Comparison of ENCODE assay signal across 1 cellular context in the genomic region with DNA sequence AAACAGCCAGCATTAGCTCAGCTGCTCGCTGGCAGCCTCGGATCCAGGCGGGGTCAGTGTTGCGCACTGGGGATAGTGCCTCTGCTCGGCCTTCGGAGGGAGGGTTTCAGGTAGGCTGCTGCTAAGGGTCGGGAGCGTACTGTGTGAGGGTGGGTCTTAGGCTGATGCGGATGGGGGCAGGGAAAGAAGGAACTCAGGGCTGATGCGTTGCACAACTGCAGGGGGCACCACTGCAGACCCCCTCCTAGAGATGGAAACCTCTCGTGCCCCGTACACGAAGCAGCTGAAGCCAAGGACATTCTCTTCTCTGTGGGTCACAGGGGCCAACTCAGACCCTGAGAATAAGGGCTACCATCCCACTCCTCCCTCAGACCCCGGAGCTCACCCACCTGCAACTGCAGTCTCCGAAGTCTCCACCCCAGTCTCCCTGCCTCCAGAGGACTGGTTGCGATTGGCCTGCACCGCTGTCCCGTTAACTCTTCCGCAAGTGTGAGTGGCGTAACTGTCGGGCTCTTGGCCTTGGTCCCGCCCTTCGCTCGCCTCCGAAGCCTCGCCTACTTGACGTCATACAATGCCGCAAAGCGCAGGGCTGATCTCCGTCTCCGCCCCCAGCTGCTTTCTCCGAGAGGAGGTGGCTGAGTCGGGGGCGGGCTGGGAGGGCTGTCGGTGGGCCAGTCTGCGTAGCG.
A peak's percentile ranks its signal among the peaks of the same experiment; 100 is the strongest.
TF ChIP-seq lines count a peak whose summit lies in the region.

TSS of gene KBTBD3 (minus strand) at position 425 of the 686 bp plus-strand sequence. CDS start 18,250 bp downstream, outside the sequence.

TF ChIP-seq in K562, 482 proteins besides CTCF, POLR2A, EP300 and RAD21 (continued from another document and continues in another):
- TF ChIP-seq, protein P1, sequence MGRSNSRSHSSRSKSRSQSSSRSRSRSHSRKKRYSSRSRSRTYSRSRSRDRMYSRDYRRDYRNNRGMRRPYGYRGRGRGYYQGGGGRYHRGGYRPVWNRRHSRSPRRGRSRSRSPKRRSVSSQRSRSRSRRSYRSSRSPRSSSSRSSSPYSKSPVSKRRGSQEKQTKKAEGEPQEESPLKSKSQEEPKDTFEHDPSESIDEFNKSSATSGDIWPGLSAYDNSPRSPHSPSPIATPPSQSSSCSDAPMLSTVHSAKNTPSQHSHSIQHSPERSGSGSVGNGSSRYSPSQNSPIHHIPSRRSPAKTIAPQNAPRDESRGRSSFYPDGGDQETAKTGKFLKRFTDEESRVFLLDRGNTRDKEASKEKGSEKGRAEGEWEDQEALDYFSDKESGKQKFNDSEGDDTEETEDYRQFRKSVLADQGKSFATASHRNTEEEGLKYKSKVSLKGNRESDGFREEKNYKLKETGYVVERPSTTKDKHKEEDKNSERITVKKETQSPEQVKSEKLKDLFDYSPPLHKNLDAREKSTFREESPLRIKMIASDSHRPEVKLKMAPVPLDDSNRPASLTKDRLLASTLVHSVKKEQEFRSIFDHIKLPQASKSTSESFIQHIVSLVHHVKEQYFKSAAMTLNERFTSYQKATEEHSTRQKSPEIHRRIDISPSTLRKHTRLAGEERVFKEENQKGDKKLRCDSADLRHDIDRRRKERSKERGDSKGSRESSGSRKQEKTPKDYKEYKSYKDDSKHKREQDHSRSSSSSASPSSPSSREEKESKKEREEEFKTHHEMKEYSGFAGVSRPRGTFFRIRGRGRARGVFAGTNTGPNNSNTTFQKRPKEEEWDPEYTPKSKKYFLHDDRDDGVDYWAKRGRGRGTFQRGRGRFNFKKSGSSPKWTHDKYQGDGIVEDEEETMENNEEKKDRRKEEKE (IDR thresholded peaks at IDR 0.05; ENCODE audit: borderline replicate concordance in 1 of 2, control insufficient read depth in 1 of 2, low read depth in 2 of 2, low read length in 1 of 2), result no peak
- TF ChIP-seq, protein P2, sequence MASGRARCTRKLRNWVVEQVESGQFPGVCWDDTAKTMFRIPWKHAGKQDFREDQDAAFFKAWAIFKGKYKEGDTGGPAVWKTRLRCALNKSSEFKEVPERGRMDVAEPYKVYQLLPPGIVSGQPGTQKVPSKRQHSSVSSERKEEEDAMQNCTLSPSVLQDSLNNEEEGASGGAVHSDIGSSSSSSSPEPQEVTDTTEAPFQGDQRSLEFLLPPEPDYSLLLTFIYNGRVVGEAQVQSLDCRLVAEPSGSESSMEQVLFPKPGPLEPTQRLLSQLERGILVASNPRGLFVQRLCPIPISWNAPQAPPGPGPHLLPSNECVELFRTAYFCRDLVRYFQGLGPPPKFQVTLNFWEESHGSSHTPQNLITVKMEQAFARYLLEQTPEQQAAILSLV (tag; IDR thresholded peaks at IDR 0.05), result 0 out of 2 replicates have a peak, but pooled peaks have one; percentile 14
- no peak for TF ChIP-seq HMBOX1 (IDR thresholded peaks at IDR 0.05)
- TF ChIP-seq SIN3A (IDR thresholded peaks at IDR 0.05; ENCODE audit: borderline replicate concordance in 2 of 2, control insufficient read depth in 1 of 2, low read depth in 2 of 2, low read length in 2 of 2), result peak; percentile 38 to 53; a peak in 1 of 4 replicates
- peak; percentile 93 for TF ChIP-seq CEBPB (tag; IDR thresholded peaks at IDR 0.05)
- no peak for TF ChIP-seq ZNF717 (CRISPR knock-in tag; IDR thresholded peaks at IDR 0.05)
- TF ChIP-seq ZC3H8 (IDR thresholded peaks at IDR 0.05), result no peak
- TF ChIP-seq ETV5 (CRISPR knock-in tag; IDR thresholded peaks at IDR 0.05; ENCODE audit: low read depth), result 0 out of 2 replicates have a peak, but pooled peaks have one; percentile 19
- TF ChIP-seq DPF2 (IDR thresholded peaks at IDR 0.05), result peak; percentile 69
- TF ChIP-seq SMARCA5 (IDR thresholded peaks at IDR 0.05), result peak; percentile 52; the same call in 1 of the 2 replicates
- TF ChIP-seq RBM34 (IDR thresholded peaks at IDR 0.05; ENCODE audit: borderline replicate concordance, insufficient read depth, low read length), result no peak
- TF ChIP-seq THRAP3 (IDR thresholded peaks at IDR 0.05; ENCODE audit: borderline replicate concordance), result no peak
- TF ChIP-seq RUNX1 (IDR thresholded peaks at IDR 0.05; ENCODE audit: low read depth), result no peak
- no peak for TF ChIP-seq NFXL1 (CRISPR knock-in tag; IDR thresholded peaks at IDR 0.05)
- 0 out of 2 replicates have a peak, but pooled peaks have one; percentile 31 for TF ChIP-seq ZNF24 (IDR thresholded peaks at IDR 0.05)
- TF ChIP-seq HMGN3 (IDR thresholded peaks at IDR 0.05; ENCODE audit: borderline replicate concordance, extremely low read depth, insufficient read length, low read depth, low read length), result no peak
- TF ChIP-seq ZNF77 (CRISPR knock-in tag; IDR thresholded peaks at IDR 0.05), result no peak
- TF ChIP-seq, protein P3, sequence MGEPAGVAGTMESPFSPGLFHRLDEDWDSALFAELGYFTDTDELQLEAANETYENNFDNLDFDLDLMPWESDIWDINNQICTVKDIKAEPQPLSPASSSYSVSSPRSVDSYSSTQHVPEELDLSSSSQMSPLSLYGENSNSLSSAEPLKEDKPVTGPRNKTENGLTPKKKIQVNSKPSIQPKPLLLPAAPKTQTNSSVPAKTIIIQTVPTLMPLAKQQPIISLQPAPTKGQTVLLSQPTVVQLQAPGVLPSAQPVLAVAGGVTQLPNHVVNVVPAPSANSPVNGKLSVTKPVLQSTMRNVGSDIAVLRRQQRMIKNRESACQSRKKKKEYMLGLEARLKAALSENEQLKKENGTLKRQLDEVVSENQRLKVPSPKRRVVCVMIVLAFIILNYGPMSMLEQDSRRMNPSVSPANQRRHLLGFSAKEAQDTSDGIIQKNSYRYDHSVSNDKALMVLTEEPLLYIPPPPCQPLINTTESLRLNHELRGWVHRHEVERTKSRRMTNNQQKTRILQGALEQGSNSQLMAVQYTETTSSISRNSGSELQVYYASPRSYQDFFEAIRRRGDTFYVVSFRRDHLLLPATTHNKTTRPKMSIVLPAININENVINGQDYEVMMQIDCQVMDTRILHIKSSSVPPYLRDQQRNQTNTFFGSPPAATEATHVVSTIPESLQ (CRISPR knock-in tag; IDR thresholded peaks at IDR 0.05), result no peak
- TF ChIP-seq, protein P4, sequence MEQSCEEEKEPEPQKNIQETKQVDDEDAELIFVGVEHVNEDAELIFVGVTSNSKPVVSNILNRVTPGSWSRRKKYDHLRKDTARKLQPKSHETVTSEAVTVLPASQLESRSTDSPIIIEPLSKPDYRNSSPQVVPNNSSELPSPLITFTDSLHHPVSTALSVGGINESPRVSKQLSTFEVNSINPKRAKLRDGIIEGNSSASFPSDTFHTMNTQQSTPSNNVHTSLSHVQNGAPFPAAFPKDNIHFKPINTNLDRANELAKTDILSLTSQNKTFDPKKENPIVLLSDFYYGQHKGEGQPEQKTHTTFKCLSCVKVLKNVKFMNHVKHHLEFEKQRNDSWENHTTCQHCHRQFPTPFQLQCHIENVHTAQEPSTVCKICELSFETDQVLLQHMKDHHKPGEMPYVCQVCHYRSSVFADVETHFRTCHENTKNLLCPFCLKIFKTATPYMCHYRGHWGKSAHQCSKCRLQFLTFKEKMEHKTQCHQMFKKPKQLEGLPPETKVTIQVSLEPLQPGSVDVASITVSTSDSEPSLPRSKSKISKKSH (CRISPR knock-in tag; IDR thresholded peaks at IDR 0.05), result no peak
- TF ChIP-seq EGR1 (conservative IDR thresholded peaks at IDR 0.05), result peak; percentile 78
- peak in 1 of 2 experiments; percentile 7 for TF ChIP-seq E2F6 (IDR thresholded peaks at IDR 0.05; ENCODE audit: borderline replicate concordance in 1 of 2, extremely low read depth in 1 of 2, insufficient read depth in 1 of 2, insufficient read length in 1 of 2, low read depth in 1 of 2, low read length in 1 of 2, poor library complexity in 1 of 2, severe bottlenecking in 1 of 2)
- TF ChIP-seq BCL6 (CRISPR knock-in tag; IDR thresholded peaks at IDR 0.05), result no peak
- TF ChIP-seq, protein P5, sequence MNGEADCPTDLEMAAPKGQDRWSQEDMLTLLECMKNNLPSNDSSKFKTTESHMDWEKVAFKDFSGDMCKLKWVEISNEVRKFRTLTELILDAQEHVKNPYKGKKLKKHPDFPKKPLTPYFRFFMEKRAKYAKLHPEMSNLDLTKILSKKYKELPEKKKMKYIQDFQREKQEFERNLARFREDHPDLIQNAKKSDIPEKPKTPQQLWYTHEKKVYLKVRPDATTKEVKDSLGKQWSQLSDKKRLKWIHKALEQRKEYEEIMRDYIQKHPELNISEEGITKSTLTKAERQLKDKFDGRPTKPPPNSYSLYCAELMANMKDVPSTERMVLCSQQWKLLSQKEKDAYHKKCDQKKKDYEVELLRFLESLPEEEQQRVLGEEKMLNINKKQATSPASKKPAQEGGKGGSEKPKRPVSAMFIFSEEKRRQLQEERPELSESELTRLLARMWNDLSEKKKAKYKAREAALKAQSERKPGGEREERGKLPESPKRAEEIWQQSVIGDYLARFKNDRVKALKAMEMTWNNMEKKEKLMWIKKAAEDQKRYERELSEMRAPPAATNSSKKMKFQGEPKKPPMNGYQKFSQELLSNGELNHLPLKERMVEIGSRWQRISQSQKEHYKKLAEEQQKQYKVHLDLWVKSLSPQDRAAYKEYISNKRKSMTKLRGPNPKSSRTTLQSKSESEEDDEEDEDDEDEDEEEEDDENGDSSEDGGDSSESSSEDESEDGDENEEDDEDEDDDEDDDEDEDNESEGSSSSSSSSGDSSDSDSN (IDR thresholded peaks at IDR 0.05; ENCODE audit: borderline replicate concordance in 1 of 2, low read depth in 2 of 2, low read length in 2 of 2), result 0 out of 4 replicates have a peak, but pooled peaks of 1 of the 2 experiments have one; percentile 58
- peak; percentile 77; the same call in 1 of the 2 replicates for TF ChIP-seq CEBPG (CRISPR knock-in tag; IDR thresholded peaks at IDR 0.05)
- peak; percentile 62 to 81; a peak in 3 of 4 replicates for TF ChIP-seq CEBPG (tag; conservative IDR thresholded peaks at IDR 0.05 in 1 of 2, IDR thresholded peaks at IDR 0.05 in 1 of 2)
- no peak for TF ChIP-seq ZNF277 (CRISPR knock-in tag; IDR thresholded peaks at IDR 0.05; ENCODE audit: borderline replicate concordance)
- TF ChIP-seq MNT (conservative IDR thresholded peaks at IDR 0.05), result peak in 1 of 2 experiments; percentile 7; a peak in 1 of 4 replicates
- TF ChIP-seq CREM (IDR thresholded peaks at IDR 0.05; ENCODE audit: low read depth), result peak; percentile 90
- TF ChIP-seq GABPB1 (CRISPR knock-in tag; IDR thresholded peaks at IDR 0.05), result peak; percentile 54; the same call in 1 of the 2 replicates
- TF ChIP-seq HLTF (IDR thresholded peaks at IDR 0.05), result peak; percentile 83; the same call in 1 of the 2 replicates
- TF ChIP-seq FOXO4 (CRISPR knock-in tag; IDR thresholded peaks at IDR 0.05), result no peak
- TF ChIP-seq U2AF1 (optimal IDR thresholded peaks at IDR 0.05; ENCODE audit: low read depth, low read length), result no peak
- TF ChIP-seq GTF2A2 (tag; IDR thresholded peaks at IDR 0.05), result no peak
- peak; percentile 45; the same call in 1 of the 2 replicates for TF ChIP-seq NR4A1 (CRISPR knock-in tag; IDR thresholded peaks at IDR 0.05)
- TF ChIP-seq NR4A1 (tag; IDR thresholded peaks at IDR 0.05), result no peak
